Comparison of ENCODE assay signal across 33 cellular contexts in genomic region chr18:24703316-24703715, GRCh38.
"Had no signal": no experiment of that assay in that cellular context is flagged by ENCODE, and none has a peak within 500 bp of the region (broad histone marks: within the 10 kb centered on the region; RNA-seq: fewer than 3 reads in every experiment).

No MANE protein-coding gene starts in this region.

- H3K36me3 ChIP-seq: ascending aorta, colonic mucosa had no signal

- ATAC-seq: activated CD8-positive, alpha-beta T cell treated with anti-CD3 and anti-CD28 coated beads for 36 hours; activated naive CD4-positive, alpha-beta T cell treated with anti-CD3 and anti-CD28 coated beads, Interleukin-2, amount 50 U/mL, for 72 hours; activated naive CD8-positive, alpha-beta T cell treated with anti-CD3 and anti-CD28 coated beads, Interleukin-2, amount 50 U/mL, for 24 hours; activated T-cell treated with anti-CD3 and anti-CD28 coated beads, Interleukin-2, amount 50 U/mL, for 4 hours; activated T-cell treated with anti-CD3 and anti-CD28 coated beads, Interleukin-2, amount 50 U/mL, for 72 hours; activated T-helper 17 cell treated with anti-CD3 and anti-CD28 coated beads, Interleukin-2, amount 50 U/mL, for 72 hours; T-cell; T-helper 17 cell had no signal

- H3K27ac ChIP-seq: ascending aorta, colonic mucosa, VCaP had no signal

- H3K9me3 Mint-ChIP-seq: activated CD8-positive, alpha-beta T cell treated with anti-CD3 and anti-CD28 coated beads for 36 hours had no signal

- H3K4me1 Mint-ChIP-seq: activated B cell treated with CpG ODN at 0.5 μM for 24 hours; activated CD4-positive, alpha-beta T cell treated with anti-CD3 and anti-CD28 coated beads, Interleukin-2, amount 10 ng/mL, durations not matched to agents 24 days and 14 days; activated naive CD4-positive, alpha-beta T cell treated with anti-CD3 and anti-CD28 coated beads, Interleukin-2, amount 10 ng/mL, durations not matched to agents 7 days and 5 days; activated naive CD8-positive, alpha-beta T cell treated with anti-CD3 and anti-CD28 coated beads, Interleukin-2, amount 10 ng/mL, durations not matched to agents 7 days and 5 days; activated naive CD8-positive, alpha-beta T cell treated with anti-CD3 and anti-CD28 coated beads, Interleukin-2, amount 50 U/mL, for 24 hours; activated T-helper 17 cell treated with anti-CD3 and anti-CD28 coated beads, Interleukin-2, amount 50 U/mL, for 72 hours; T-cell; T-helper 17 cell had no signal

- H3K36me3 Mint-ChIP-seq: activated CD4-positive, alpha-beta memory T cell treated with anti-CD3 and anti-CD28 coated beads for 36 hours; activated naive CD4-positive, alpha-beta T cell treated with anti-CD3 and anti-CD28 coated beads, Interleukin-2, amount 10 ng/mL, durations not matched to agents 7 days and 5 days; activated naive CD4-positive, alpha-beta T cell treated with anti-CD3 and anti-CD28 coated beads, Interleukin-2, amount 50 U/mL, for 72 hours; activated naive CD8-positive, alpha-beta T cell treated with anti-CD3 and anti-CD28 coated beads, Interleukin-2, amount 10 ng/mL, durations not matched to agents 7 days and 5 days; brain; T-cell had no signal

- H3K4me3 Mint-ChIP-seq: activated B cell treated with CpG ODN at 0.5 μM for 24 hours; activated CD4-positive, alpha-beta memory T cell treated with anti-CD3 and anti-CD28 coated beads for 36 hours; activated CD4-positive, alpha-beta T cell treated with anti-CD3 and anti-CD28 coated beads, Interleukin-2, amount 10 ng/mL, durations not matched to agents 24 days and 14 days; activated CD8-positive, alpha-beta T cell treated with anti-CD3 and anti-CD28 coated beads for 36 hours; activated naive CD4-positive, alpha-beta T cell treated with anti-CD3 and anti-CD28 coated beads, Interleukin-2, amount 10 ng/mL, durations not matched to agents 7 days and 5 days; activated naive CD8-positive, alpha-beta T cell treated with anti-CD3 and anti-CD28 coated beads, Interleukin-2, amount 10 ng/mL, durations not matched to agents 7 days and 5 days; activated naive CD8-positive, alpha-beta T cell treated with anti-CD3 and anti-CD28 coated beads, Interleukin-2, amount 50 U/mL, for 24 hours; activated T-cell treated with anti-CD3 and anti-CD28 coated beads, Interleukin-2, amount 50 U/mL, for 4 hours; activated T-cell treated with anti-CD3 and anti-CD28 coated beads, Interleukin-2, amount 50 U/mL, for 72 hours; activated T-helper 1 cell treated with anti-CD3 and anti-CD28 coated beads, Interleukin-12 subunit alpha, Interleukin-12 subunit beta, Interleukin-2, Interleukin-4 antibody, amounts not matched to agents 30 ng/mL and 10 ng/mL and 1 ng/mL, durations not matched to agents 14 hours and 24 hours and 36 hours; activated T-helper 17 cell treated with anti-CD3 and anti-CD28 coated beads, Interleukin-2, amount 50 U/mL, for 72 hours; brain; T-cell; T-helper 17 cell had no signal

- H3K27ac Mint-ChIP-seq: activated B cell treated with CpG ODN at 0.5 μM for 24 hours; activated CD4-positive, alpha-beta memory T cell treated with anti-CD3 and anti-CD28 coated beads for 36 hours; activated CD4-positive, alpha-beta T cell treated with anti-CD3 and anti-CD28 coated beads, Interleukin-2, amount 10 ng/mL, durations not matched to agents 24 days and 14 days; activated CD8-positive, alpha-beta T cell treated with anti-CD3 and anti-CD28 coated beads for 36 hours; activated naive CD4-positive, alpha-beta T cell treated with anti-CD3 and anti-CD28 coated beads, Interleukin-2, amount 10 ng/mL, durations not matched to agents 7 days and 5 days; activated naive CD4-positive, alpha-beta T cell treated with anti-CD3 and anti-CD28 coated beads, Interleukin-2, amount 50 U/mL, for 72 hours; activated naive CD8-positive, alpha-beta T cell treated with anti-CD3 and anti-CD28 coated beads, Interleukin-2, amount 10 ng/mL, durations not matched to agents 7 days and 5 days; activated naive CD8-positive, alpha-beta T cell treated with anti-CD3 and anti-CD28 coated beads, Interleukin-2, amount 50 U/mL, for 24 hours; activated T-cell treated with anti-CD3 and anti-CD28 coated beads, Interleukin-2, amount 50 U/mL, for 72 hours; activated T-helper 1 cell treated with anti-CD3 and anti-CD28 coated beads, Interleukin-12 subunit alpha, Interleukin-12 subunit beta, Interleukin-2, Interleukin-4 antibody, amounts not matched to agents 30 ng/mL and 10 ng/mL and 1 ng/mL, durations not matched to agents 14 hours and 24 hours and 36 hours; activated T-helper 17 cell treated with anti-CD3 and anti-CD28 coated beads, Interleukin-2, amount 50 U/mL, for 72 hours; T-cell; T-helper 17 cell had no signal

- H3K27me3 ChIP-seq: ascending aorta, colonic mucosa had no signal

- H3K4me3 ChIP-seq: ascending aorta, colonic mucosa had no signal

- H3K9me3 ChIP-seq: ascending aorta, colonic mucosa had no signal

- H3K4me1 ChIP-seq: ascending aorta, colonic mucosa had no signal

- DNase-seq: activated B cell treated with CpG ODN at 0.5 μM for 24 hours; activated CD4-positive, alpha-beta memory T cell treated with anti-CD3 and anti-CD28 coated beads for 36 hours; activated CD4-positive, alpha-beta T cell treated with anti-CD3 and anti-CD28 coated beads for 4 hours; activated CD4-positive, alpha-beta T cell treated with anti-CD3 and anti-CD28 coated beads, Interleukin-2, amount 10 ng/mL, durations not matched to agents 24 days and 14 days; activated CD4-positive, alpha-beta T cell treated with anti-CD3 and anti-CD28 coated beads, Interleukin-2, amount 50 U/mL, for 1 hour; activated CD4-positive, alpha-beta T cell treated with anti-CD3 and anti-CD28 coated beads, Interleukin-2, amount 50 U/mL, for 4 hours; activated CD4-positive, CD25-positive, alpha-beta regulatory T cell treated with anti-CD3 and anti-CD28 coated beads, Interleukin-2, amount 50 U/mL, for 72 hours; activated CD8-positive, alpha-beta memory T cell treated with anti-CD3 and anti-CD28 coated beads, Interleukin-2, amount 50 U/mL, for 4 hours; activated CD8-positive, alpha-beta T cell treated with anti-CD3 and anti-CD28 coated beads for 36 hours; activated effector memory CD4-positive, alpha-beta T cell treated with anti-CD3 and anti-CD28 coated beads, Interleukin-2, amount 50 U/mL, for 16 hours; activated gamma-delta T cell treated with Interleukin-2 at 50 U/mL for 16 hours; activated naive CD4-positive, alpha-beta T cell; activated naive CD4-positive, alpha-beta T cell treated with anti-CD3 and anti-CD28 coated beads, Interleukin-2, amount 10 ng/mL, durations not matched to agents 7 days and 5 days; activated naive CD8-positive, alpha-beta T cell treated with anti-CD3 and anti-CD28 coated beads, Interleukin-2, amount 10 ng/mL, durations not matched to agents 7 days and 5 days; activated naive CD8-positive, alpha-beta T cell treated with anti-CD3 and anti-CD28 coated beads, Interleukin-2, amount 50 U/mL, for 24 hours; activated T-cell treated with anti-CD3 and anti-CD28 coated beads for 4 hours; activated T-cell treated with anti-CD3 and anti-CD28 coated beads, Interleukin-2, amount 50 U/mL, for 1 hour; activated T-cell treated with anti-CD3 and anti-CD28 coated beads, Interleukin-2, amount 50 U/mL, for 4 hours; activated T-cell treated with anti-CD3 and anti-CD28 coated beads, Interleukin-2, amount 50 U/mL, for 72 hours; amygdala; anterior cingulate cortex; central memory CD4-positive, alpha-beta T cell; cerebellar nuclear complex; colonic mucosa; T-cell; T-helper 17 cell; T1000 had no signal
